In the genomic region with DNA sequence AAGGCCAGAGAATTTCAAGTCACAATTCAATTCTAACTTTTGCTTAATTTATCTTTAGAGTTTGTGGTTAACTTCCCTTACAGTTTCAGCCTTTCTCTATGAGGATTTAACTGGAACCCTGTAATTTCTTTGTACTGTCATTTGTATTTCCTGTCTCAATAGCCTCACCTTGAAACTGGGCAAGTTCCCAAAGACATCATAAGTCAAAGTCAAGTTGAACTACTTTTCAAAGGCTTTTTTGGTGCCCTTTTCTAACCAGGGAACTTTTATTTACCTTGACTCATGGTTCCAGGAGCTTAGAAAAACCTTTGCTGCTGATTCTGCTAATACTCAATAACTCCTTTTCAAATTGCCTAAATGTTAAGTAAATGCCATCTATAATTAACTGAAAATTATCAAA, we compare ENCODE assay signal across 1 cellular context.
TF ChIP-seq lines count a peak whose summit lies in the region.

No MANE protein-coding gene starts in this region.

TF ChIP-seq in HepG2, 621 proteins besides CTCF, POLR2A, EP300 and RAD21 (continued from another document and continues in another):
- TF ChIP-seq HOMEZ (CRISPR knock-in tag; IDR thresholded peaks at IDR 0.05; ENCODE audit: low read depth) (peak; percentile 67; the same call in 1 of the 2 replicates), SALL2 (CRISPR knock-in tag; IDR thresholded peaks at IDR 0.05) (no peak), MTA1 (CRISPR knock-in tag; IDR thresholded peaks at IDR 0.05; ENCODE audit: borderline replicate concordance) (no peak), SP1 (IDR thresholded peaks at IDR 0.05) (no peak), SP1 (CRISPR knock-in tag; IDR thresholded peaks at IDR 0.05) (no peak), PHB2 (IDR thresholded peaks at IDR 0.05; ENCODE audit: partially characterized antibody) (no peak), ZMYM2 (CRISPR knock-in tag; IDR thresholded peaks at IDR 0.05) (no peak), U2AF2 (IDR thresholded peaks at IDR 0.05; ENCODE audit: low read depth, low read length) (no peak), ZNF720 (CRISPR knock-in tag; IDR thresholded peaks at IDR 0.05) (no peak), ZNF850 (CRISPR knock-in tag; conservative IDR thresholded peaks at IDR 0.05) (no peak), TSC22D2 (CRISPR knock-in tag; IDR thresholded peaks at IDR 0.05; ENCODE audit: borderline replicate concordance) (no peak), ZNF232 (CRISPR knock-in tag; IDR thresholded peaks at IDR 0.05; ENCODE audit: borderline replicate concordance) (no peak), ZSCAN9 (CRISPR knock-in tag; IDR thresholded peaks at IDR 0.05; ENCODE audit: borderline replicate concordance) (no peak; the same call in 1 of the 2 replicates), ZNF776 (CRISPR knock-in tag; IDR thresholded peaks at IDR 0.05) (no peak), ZNF414 (CRISPR knock-in tag; IDR thresholded peaks at IDR 0.05) (no peak), ZNF563 (CRISPR knock-in tag; IDR thresholded peaks at IDR 0.05) (no peak), ZNF629 (CRISPR knock-in tag; conservative IDR thresholded peaks at IDR 0.05) (0 out of 2 replicates have a peak, but pooled peaks have one; percentile 21), TARDBP (CRISPR knock-in tag; IDR thresholded peaks at IDR 0.05) (no peak; the same call in 1 of the 2 replicates), SIX1 (CRISPR knock-in tag; IDR thresholded peaks at IDR 0.05; ENCODE audit: borderline replicate concordance) (no peak), ATF2 (CRISPR knock-in tag; IDR thresholded peaks at IDR 0.05) (no peak), ZKSCAN8 (CRISPR knock-in tag; IDR thresholded peaks at IDR 0.05; ENCODE audit: borderline replicate concordance) (peak; percentile 45; the same call in 1 of the 2 replicates), BATF2 (CRISPR knock-in tag; IDR thresholded peaks at IDR 0.05) (no peak), ZC3H4 (CRISPR knock-in tag; IDR thresholded peaks at IDR 0.05; ENCODE audit: borderline replicate concordance) (no peak), ATRX (CRISPR knock-in tag; IDR thresholded peaks at IDR 0.05; ENCODE audit: borderline replicate concordance) (no peak), CBX2 (IDR thresholded peaks at IDR 0.05; ENCODE audit: low read depth, low read length) (no peak), CBX2 (CRISPR knock-in tag; IDR thresholded peaks at IDR 0.05; ENCODE audit: low read depth) (no peak), ATF7-NPFF (CRISPR knock-in tag; IDR thresholded peaks at IDR 0.05; ENCODE audit: low read depth) (no peak), ZBTB49 (CRISPR knock-in tag; IDR thresholded peaks at IDR 0.05; ENCODE audit: borderline replicate concordance) (no peak), NR1H2 (CRISPR knock-in tag; IDR thresholded peaks at IDR 0.05; ENCODE audit: borderline replicate concordance, low read depth) (no peak), CHD2 (IDR thresholded peaks at IDR 0.05; ENCODE audit: low read depth, low read length) (no peak), PRDM4 (CRISPR knock-in tag; IDR thresholded peaks at IDR 0.05; ENCODE audit: borderline replicate concordance) (no peak), CREBL2 (CRISPR knock-in tag; IDR thresholded peaks at IDR 0.05; ENCODE audit: borderline replicate concordance) (no peak), POLR2G (IDR thresholded peaks at IDR 0.05; ENCODE audit: low read depth, low read length) (no peak), SAFB2 (CRISPR knock-in tag; IDR thresholded peaks at IDR 0.05; ENCODE audit: borderline replicate concordance, low read depth) (no peak)
- TF ChIP-seq, protein P1, sequence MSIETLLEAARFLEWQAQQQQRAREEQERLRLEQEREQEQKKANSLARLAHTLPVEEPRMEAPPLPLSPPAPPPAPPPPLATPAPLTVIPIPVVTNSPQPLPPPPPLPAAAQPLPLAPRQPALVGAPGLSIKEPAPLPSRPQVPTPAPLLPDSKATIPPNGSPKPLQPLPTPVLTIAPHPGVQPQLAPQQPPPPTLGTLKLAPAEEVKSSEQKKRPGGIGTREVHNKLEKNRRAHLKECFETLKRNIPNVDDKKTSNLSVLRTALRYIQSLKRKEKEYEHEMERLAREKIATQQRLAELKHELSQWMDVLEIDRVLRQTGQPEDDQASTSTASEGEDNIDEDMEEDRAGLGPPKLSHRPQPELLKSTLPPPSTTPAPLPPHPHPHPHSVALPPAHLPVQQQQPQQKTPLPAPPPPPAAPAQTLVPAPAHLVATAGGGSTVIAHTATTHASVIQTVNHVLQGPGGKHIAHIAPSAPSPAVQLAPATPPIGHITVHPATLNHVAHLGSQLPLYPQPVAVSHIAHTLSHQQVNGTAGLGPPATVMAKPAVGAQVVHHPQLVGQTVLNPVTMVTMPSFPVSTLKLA (IDR thresholded peaks at IDR 0.05) = no peak
- TF ChIP-seq, protein P2, sequence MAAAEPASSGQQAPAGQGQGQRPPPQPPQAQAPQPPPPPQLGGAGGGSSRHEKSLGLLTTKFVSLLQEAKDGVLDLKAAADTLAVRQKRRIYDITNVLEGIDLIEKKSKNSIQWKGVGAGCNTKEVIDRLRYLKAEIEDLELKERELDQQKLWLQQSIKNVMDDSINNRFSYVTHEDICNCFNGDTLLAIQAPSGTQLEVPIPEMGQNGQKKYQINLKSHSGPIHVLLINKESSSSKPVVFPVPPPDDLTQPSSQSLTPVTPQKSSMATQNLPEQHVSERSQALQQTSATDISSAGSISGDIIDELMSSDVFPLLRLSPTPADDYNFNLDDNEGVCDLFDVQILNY (CRISPR knock-in tag; conservative IDR thresholded peaks at IDR 0.05) = no peak
- TF ChIP-seq, protein P3, sequence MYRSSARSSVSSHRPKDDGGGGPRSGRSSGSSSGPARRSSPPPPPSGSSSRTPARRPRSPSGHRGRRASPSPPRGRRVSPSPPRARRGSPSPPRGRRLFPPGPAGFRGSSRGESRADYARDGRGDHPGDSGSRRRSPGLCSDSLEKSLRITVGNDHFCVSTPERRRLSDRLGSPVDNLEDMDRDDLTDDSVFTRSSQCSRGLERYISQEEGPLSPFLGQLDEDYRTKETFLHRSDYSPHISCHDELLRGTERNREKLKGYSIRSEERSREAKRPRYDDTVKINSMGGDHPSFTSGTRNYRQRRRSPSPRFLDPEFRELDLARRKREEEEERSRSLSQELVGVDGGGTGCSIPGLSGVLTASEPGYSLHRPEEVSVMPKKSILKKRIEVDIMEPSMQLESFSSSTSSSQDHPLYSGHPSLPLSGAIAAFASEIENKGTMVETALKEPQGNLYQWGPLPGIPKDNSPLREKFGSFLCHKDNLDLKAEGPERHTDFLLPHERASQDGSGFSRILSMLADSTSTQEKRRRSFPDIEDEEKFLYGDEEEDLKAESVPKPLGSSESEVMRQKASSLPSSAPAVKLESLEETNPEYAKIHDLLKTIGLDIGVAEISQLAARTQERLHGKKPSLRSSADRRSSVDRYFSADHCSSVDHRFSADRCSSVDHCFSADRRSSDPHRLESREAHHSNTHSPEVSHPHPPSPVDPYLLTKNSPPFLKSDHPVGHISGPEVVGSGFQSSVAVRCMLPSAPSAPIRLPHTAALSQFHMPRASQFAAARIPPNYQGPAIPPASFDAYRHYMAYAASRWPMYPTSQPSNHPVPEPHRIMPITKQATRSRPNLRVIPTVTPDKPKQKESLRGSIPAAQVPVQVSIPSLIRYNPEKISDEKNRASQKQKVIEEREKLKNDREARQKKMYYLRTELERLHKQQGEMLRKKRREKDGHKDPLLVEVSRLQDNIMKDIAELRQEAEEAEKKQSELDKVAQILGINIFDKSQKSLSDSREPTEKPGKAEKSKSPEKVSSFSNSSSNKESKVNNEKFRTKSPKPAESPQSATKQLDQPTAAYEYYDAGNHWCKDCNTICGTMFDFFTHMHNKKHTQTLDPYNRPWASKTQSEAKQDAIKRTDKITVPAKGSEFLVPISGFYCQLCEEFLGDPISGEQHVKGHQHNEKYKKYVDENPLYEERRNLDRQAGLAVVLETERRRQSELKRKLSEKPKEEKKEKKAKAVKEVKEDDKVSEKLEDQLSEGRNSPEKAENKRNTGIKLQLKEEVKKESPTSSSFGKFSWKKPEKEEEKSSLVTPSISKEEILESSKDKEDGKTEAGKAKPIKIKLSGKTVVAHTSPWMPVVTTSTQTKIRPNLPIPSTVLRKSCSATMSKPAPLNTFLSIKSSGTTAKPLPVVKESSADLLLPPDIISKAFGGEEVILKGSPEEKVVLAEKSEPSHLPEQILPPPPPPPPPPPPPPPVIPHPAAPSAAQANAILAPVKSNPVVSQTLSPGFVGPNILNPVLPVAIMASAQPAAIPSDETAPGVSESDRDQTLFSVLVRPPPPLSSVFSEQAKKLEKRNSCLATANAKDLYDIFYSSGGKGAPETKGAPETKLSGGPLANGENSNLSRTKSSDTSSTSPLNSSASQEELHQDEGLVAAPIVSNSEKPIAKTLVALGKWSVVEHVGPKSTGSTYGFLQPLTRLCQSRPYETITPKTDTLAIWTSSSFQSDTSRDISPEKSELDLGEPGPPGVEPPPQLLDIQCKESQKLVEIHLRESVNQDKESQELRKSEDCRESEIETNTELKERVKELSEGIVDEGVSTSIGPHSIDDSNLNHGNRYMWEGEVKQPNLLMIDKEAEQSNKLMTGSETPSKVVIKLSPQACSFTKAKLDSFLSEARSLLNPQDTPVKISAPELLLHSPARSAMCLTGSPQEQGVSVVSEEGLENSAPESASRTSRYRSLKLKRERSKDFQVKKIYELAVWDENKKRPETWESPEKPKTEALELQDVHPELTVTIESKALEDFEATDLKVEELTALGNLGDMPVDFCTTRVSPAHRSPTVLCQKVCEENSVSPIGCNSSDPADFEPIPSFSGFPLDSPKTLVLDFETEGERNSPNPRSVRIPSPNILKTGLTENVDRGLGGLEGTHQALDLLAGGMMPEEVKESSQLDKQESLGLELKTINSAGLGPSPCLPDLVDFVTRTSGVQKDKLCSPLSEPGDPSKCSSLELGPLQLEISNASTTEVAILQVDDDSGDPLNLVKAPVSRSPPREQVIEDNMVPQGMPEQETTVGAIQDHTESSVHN (CRISPR knock-in tag; IDR thresholded peaks at IDR 0.05) = no peak
